21 cellular contexts compared by ENCODE assay signal in genomic region chr12:46574853-46575252, GRCh38.
"Had no signal": no experiment of that assay in that cellular context is flagged by ENCODE, and none has a peak within 500 bp of the region (broad histone marks: within the 10 kb centered on the region; RNA-seq: fewer than 3 reads in every experiment).

No MANE protein-coding gene starts in this region.

- H3K27ac ChIP-seq: colonic mucosa, esophagus muscularis mucosa, gastrocnemius medialis, heart right ventricle, left lung, lower lobe of right lung had no signal

- H3K27me3 Mint-ChIP-seq: dendritic cell treated with granulocyte-macrophage colony-stimulating factor and Interleukin-4, amounts not matched to agents 40 ng/mL and 50 ng/mL, for 4 days; effector memory CD8-positive, alpha-beta T cell; naive B cell had no signal

- DNase-seq: colonic mucosa; cortex of kidney; effector CD8-positive, alpha-beta T cell; effector memory CD8-positive, alpha-beta T cell; foreskin fibroblast; foreskin melanocyte; gastrocnemius medialis; glutamatergic neuron; head of caudate nucleus; heart right ventricle; hippocampal formation; left colon; left lung; left ventricle myocardium superior; lower lobe of right lung; mesenchymal stem cell; mucosa of descending colon; naive B cell had no signal

- H3K9me3 Mint-ChIP-seq: dendritic cell treated with granulocyte-macrophage colony-stimulating factor and Interleukin-4, amounts not matched to agents 40 ng/mL and 50 ng/mL, for 4 days; effector memory CD8-positive, alpha-beta T cell had no signal

- ATAC-seq: effector memory CD8-positive, alpha-beta T cell; gastrocnemius medialis; heart right ventricle; left colon; left lung; left ventricle myocardium superior; lower lobe of right lung; mucosa of descending colon had no signal

- H3K4me1 Mint-ChIP-seq: mesothelial cell of epicardium had no signal

- H3K27ac Mint-ChIP-seq: dendritic cell treated with granulocyte-macrophage colony-stimulating factor and Interleukin-4, amounts not matched to agents 40 ng/mL and 50 ng/mL, for 4 days; effector memory CD8-positive, alpha-beta T cell; mesothelial cell of epicardium; naive B cell had no signal

- H3K27me3 ChIP-seq: colonic mucosa, esophagus muscularis mucosa, gastrocnemius medialis, heart right ventricle, left lung had no signal

- H3K4me1 ChIP-seq: colonic mucosa, left lung, lower lobe of right lung had no signal

- H3K36me3 Mint-ChIP-seq: mesothelial cell of epicardium, naive B cell had no signal

- H3K36me3 ChIP-seq: colonic mucosa, esophagus muscularis mucosa, gastrocnemius medialis, heart right ventricle, left lung, lower lobe of right lung had no signal

- H3K9me3 ChIP-seq: colonic mucosa, esophagus muscularis mucosa, gastrocnemius medialis, heart right ventricle, left lung, lower lobe of right lung, mucosa of descending colon had no signal

- H3K4me3 ChIP-seq: colonic mucosa, esophagus muscularis mucosa, gastrocnemius medialis, heart right ventricle, left lung, lower lobe of right lung, mucosa of descending colon had no signal

- H3K4me3 Mint-ChIP-seq: dendritic cell treated with granulocyte-macrophage colony-stimulating factor and Interleukin-4, amounts not matched to agents 40 ng/mL and 50 ng/mL, for 4 days; effector memory CD8-positive, alpha-beta T cell; mesothelial cell of epicardium; naive B cell had no signal
